ENCODE assay signal across 9 cellular contexts in genomic region chr17:19766421-19767270, GRCh38. TPM values are rescaled to one million over a fixed set of nuclear protein-coding genes. Genes with fewer than 3 reads are reported as not detected.
DNase-seq lines count a peak whose midpoint lies in the region; ATAC-seq and TF ChIP-seq lines count a peak whose summit lies in the region.
"Had no signal": no experiment of that assay in that cellular context is flagged by ENCODE, and none has a peak within 500 bp of the region (broad histone marks: within the 10 kb centered on the region; RNA-seq: fewer than 3 reads in every experiment).

No MANE protein-coding gene starts in this region.

- H3K27me3 ChIP-seq in thyroid gland, result no peaks in the 10 kb centered on the region

- 22 to 38% methylated on average over 6 to 12 of the region's 12 CpGs for WGBS in thyroid gland, 2 donors

- H3K9me3 ChIP-seq in thyroid gland, result no peaks in the 10 kb centered on the region

- no peaks in the 10 kb centered on the region for H3K36me3 ChIP-seq in thyroid gland

- H3K4me3 ChIP-seq in fibroblast of villous mesenchyme (ENCODE audit: low read depth, low read length), result no peak overlapping the region
- H3K4me3 ChIP-seq in thyroid gland (replicated peaks in 1 of 3), result no peak overlapping the region

- intact Hi-C loops in thyroid gland (cut with DNase I), result loop anchor here (2.0 to 10.0 kb wide), 3 partner anchors 252 to 402 kb away; partner anchors contain the start of gene B9D1

- peak; percentile 82 for DNase-seq in DMS 273 (lab: John Stamatoyannopoulos, UW; ENCODE audit: unreplicated experiment)
- no peak for DNase-seq in DMS 273 treated with DMSO at 0.1 percent for 48 hours (lab: John Stamatoyannopoulos, UW)
- DNase-seq in HUDEP-2 (lab: John Stamatoyannopoulos, UW; ENCODE audit: unreplicated experiment in 76 of 76), result peak in 59 of 76 experiments; percentile 4 to 75 (median 47)
- peak; percentile 36 for DNase-seq in RPMI7951 (ENCODE audit: low read depth)
- peak; percentile 60 to 63 for DNase-seq in activated T-helper 1 cell treated with anti-CD3 and anti-CD28 coated beads, Interleukin-2, amount 50 U/mL, for 16 hours (ENCODE audit: low read depth in 1 of 2, low spot score in 1 of 2)
- peak; percentile 62 for DNase-seq in fibroblast of villous mesenchyme (ENCODE audit: low read depth)
- DNase-seq in omental fat pad (ENCODE audit: low spot score), result peak; percentile 66
- DNase-seq in thyroid gland, result peak; percentile 74 to 80

- TF ChIP-seq POLR2A in thyroid gland (IDR thresholded peaks at IDR 0.05), result no peak

- ATAC-seq in omental fat pad (ENCODE audit: low FRiP score), result peak; percentile 55

- no peak overlapping the region for H3K27ac ChIP-seq in thyroid gland

- peaks cover 0 to 10% of the 10 kb centered on the region in 2 donors for H3K4me1 ChIP-seq in thyroid gland

- peak; percentile 99 for TF ChIP-seq CTCF in fibroblast of villous mesenchyme (IDR thresholded peaks at IDR 0.05; ENCODE audit: insufficient read depth, low read depth, low read length)
- TF ChIP-seq CTCF in omental fat pad (IDR thresholded peaks at IDR 0.05), result peak in 1 of 3 donors; percentile 77
- TF ChIP-seq CTCF in thyroid gland (IDR thresholded peaks at IDR 0.05), result peak; percentile 79 to 98 (median 95)

RNA-seq across cellular contexts. Expression of gene ALDH3A1, which starts 18.5 kb away (rescaled TPM):
- not detected in 2 replicates for total RNA-seq in RPMI7951 (2014; rRNA removed; shearing (Covaris generic))
- not detected in 2 replicates for total RNA-seq in fibroblast of villous mesenchyme
- total RNA-seq in omental fat pad, result 1 to 10 TPM; 2.3 to 4.9 (median 3.3) TPM
- 1 to 10 TPM in 2 of 4 donors, under 1 TPM in 1, not detected in 1; 0.94 to 1.6 (median 1.1) TPM for total RNA-seq in thyroid gland
- total RNA-seq: mononuclear cell had no signal

RNA-seq across cellular contexts. Expression of gene SLC47A2, which starts 50.3 kb away (rescaled TPM):
- not detected in 2 replicates for total RNA-seq in RPMI7951 (2014; rRNA removed; shearing (Covaris generic))
- total RNA-seq in fibroblast of villous mesenchyme (not detected in 2 replicates), omental fat pad (under 1 TPM in 1 of 4 donors, not detected in 3; 0.28 TPM), thyroid gland (1 to 10 TPM in 1 of 4 donors, under 1 TPM in 1, not detected in 2; 0.45 to 1.4 TPM)
- total RNA-seq: mononuclear cell had no signal
